Comparison of ENCODE assay signal across 21 cellular contexts in genomic region chr16:7601100-7601499, GRCh38.
A peak's percentile ranks its signal among the peaks of the same experiment; 100 is the strongest.
DNase-seq lines count a peak whose midpoint lies in the region; ATAC-seq, FAIRE-seq and TF ChIP-seq lines count a peak whose summit lies in the region.
"Had no signal": no experiment of that assay in that cellular context is flagged by ENCODE, and none has a peak within 500 bp of the region (broad histone marks: within the 10 kb centered on the region; RNA-seq: fewer than 3 reads in every experiment).

No MANE protein-coding gene starts in this region.

- H3K4me1 Mint-ChIP-seq in nephron progenitor cell, result peaks cover 33% of the 10 kb centered on the region
- H3K4me1 Mint-ChIP-seq: CD4-positive, CD25-positive, alpha-beta regulatory T cell; CD8-positive, alpha-beta memory T cell had no signal

- no peak overlapping the region for H3K4me3 Mint-ChIP-seq in nephron progenitor cell
- H3K4me3 Mint-ChIP-seq: CD4-positive, CD25-positive, alpha-beta regulatory T cell; CD8-positive, alpha-beta memory T cell had no signal

- DNase-seq in LHCN-M2 (ENCODE audit: low read depth), result peak; percentile 18
- peak; percentile 42 for DNase-seq in astrocyte of the hippocampus (ENCODE audit: low read depth, low spot score)
- no peak for DNase-seq in left ventricle myocardium superior
- DNase-seq in nephron progenitor cell, result no peak
- no peak for DNase-seq in stimulated activated CD4-positive, alpha-beta T cell treated with anti-CD3 and anti-CD28 coated beads, Interleukin-15, amount 100 ng/mL, for 24 hours
- DNase-seq in HepG2 (ENCODE audit: low spot score), result no peak
- DNase-seq: ACHN; BE2C; C1 segment of cervical spinal cord; CD4-positive, CD25-positive, alpha-beta regulatory T cell; CD8-positive, alpha-beta memory T cell; COR-L47; DMS 273 treated with DMSO at 0.1 percent for 48 hours; DMS53; DND-41; EL; GM23248; HCEC 1CT had no signal

- TF ChIP-seq POLR2A in HepG2 (IDR thresholded peaks at IDR 0.05; ENCODE audit: insufficient read depth in 1 of 2, low read depth in 2 of 2, low read length in 2 of 2), result no peak

- no peaks in the 10 kb centered on the region for H3K4me1 ChIP-seq in HepG2 (ENCODE audit: insufficient read depth, low read length)
- H3K4me1 ChIP-seq: BE2C had no signal

- in situ Hi-C loops in HepG2 (cut with HindIII; ENCODE audit: extremely low pct_ligation_motif_present, low pct_unique_long_range_greater_than_20kb), result no loop called here

- no peak for TF ChIP-seq EP300 in HepG2 (IDR thresholded peaks at IDR 0.05; ENCODE audit: low read depth in 2 of 2, low read length in 2 of 2)
- no peak for TF ChIP-seq EP300 in HepG2 (CRISPR knock-in tag; IDR thresholded peaks at IDR 0.05; ENCODE audit: borderline replicate concordance)

- H3K9ac ChIP-seq in HepG2 (ENCODE audit: insufficient read depth, low read depth, low read length), result no peak overlapping the region
- H3K9ac ChIP-seq: GM23248 had no signal

- H3K27me3 Mint-ChIP-seq in nephron progenitor cell (ENCODE audit: low read depth, poor library complexity), result no peaks in the 10 kb centered on the region
- H3K27me3 Mint-ChIP-seq: CD4-positive, CD25-positive, alpha-beta regulatory T cell; CD8-positive, alpha-beta memory T cell had no signal

- no peak for TF ChIP-seq RAD21 in HepG2 (CRISPR knock-in tag; IDR thresholded peaks at IDR 0.05)

- peak overlapping the region; percentile 10 for H3K27ac Mint-ChIP-seq in nephron progenitor cell
- H3K27ac Mint-ChIP-seq: CD4-positive, CD25-positive, alpha-beta regulatory T cell; CD8-positive, alpha-beta memory T cell had no signal

- BruUV-seq in HepG2 (replicated peaks; lab: Mats Ljungman, UMichigan), result no TSS peak

- no peaks in the 10 kb centered on the region for H3K79me2 ChIP-seq in HepG2 (ENCODE audit: insufficient read depth, low read length)

- TF ChIP-seq CTCF in nephron progenitor cell (IDR thresholded peaks at IDR 0.05), result no peak
- TF ChIP-seq CTCF in HepG2 (CRISPR knock-in tag; IDR thresholded peaks at IDR 0.05), result no peak

- no peak overlapping the region for H3K4me2 ChIP-seq in HepG2 (ENCODE audit: low read depth, low read length)

- CTCF ChIA-PET in HepG2 (lab: Yijun Ruan, JAX; ENCODE audit: low intra/inter-chr PET ratio, low total read pairs), result no interaction called here

- H3K36me3 Mint-ChIP-seq in nephron progenitor cell (ENCODE audit: low read depth), result no peaks in the 10 kb centered on the region
- H3K36me3 Mint-ChIP-seq: CD4-positive, CD25-positive, alpha-beta regulatory T cell had no signal

- WGBS in HepG2 (ENCODE audit: low lambda C conversion rate), result 0% methylated on average over 3 of the region's 3 CpGs

- ATAC-seq in left ventricle myocardium superior (peak; percentile 89), GM18520 (IDR thresholded peaks at IDR 0.05; ENCODE audit: unreplicated experiment) (no peak), HepG2 (no peak)
- ATAC-seq: GM12878 had no signal

- no peak for FAIRE-seq in HepG2 (lab: Jason Lieb, UNC)
- FAIRE-seq: A204.1, GM12878 had no signal

- intact Hi-C loops in left ventricle myocardium superior (cut with micrococcal nuclease) (no loop called here), HepG2 (cut with micrococcal nuclease; ENCODE audit: unreplicated experiment) (no loop called here)

- H3K27me3 ChIP-seq in HepG2 (ENCODE audit: control insufficient read depth in 1 of 2, insufficient read depth in 2 of 2, low read length in 2 of 2), result no peaks in the 10 kb centered on the region
- H3K27me3 ChIP-seq: BE2C had no signal

- no peaks in the 10 kb centered on the region for H3K36me3 ChIP-seq in HepG2 (replicated peaks in 1 of 2; ENCODE audit: control insufficient read depth in 1 of 2, insufficient read depth in 2 of 2, low read length in 2 of 2)
- H3K36me3 ChIP-seq: BE2C had no signal

- 0 out of 2 replicates have a peak, but pooled peaks cover 5% of the 10 kb centered on the region for H3K9me3 ChIP-seq in HepG2 (ENCODE audit: low read length)
- H3K9me3 ChIP-seq: BE2C had no signal

- H3K27ac ChIP-seq in HepG2 (ENCODE audit: extremely low read length, insufficient read depth, low read length), result no peak overlapping the region
- H3K27ac ChIP-seq: GM23248 had no signal

- POLR2A ChIA-PET in HepG2 (lab: Yijun Ruan, JAX), result no interaction called here

- no peaks in the 10 kb centered on the region for H3K9me3 Mint-ChIP-seq in nephron progenitor cell

- no peak overlapping the region for H2AFZ ChIP-seq in HepG2 (ENCODE audit: low read length)
- H2AFZ ChIP-seq: GM23248 had no signal

- H3K4me3 ChIP-seq in HepG2 (replicated peaks in 1 of 3; ENCODE audit: insufficient read depth in 1 of 3, low read depth in 2 of 3, low read length in 3 of 3), result no peak overlapping the region
- H3K4me3 ChIP-seq: GM12878, GM23248 had no signal

- H4K20me1 ChIP-seq in HepG2 (ENCODE audit: insufficient read depth, low read length), result no peaks in the 10 kb centered on the region

TF ChIP-seq in HepG2, 621 proteins besides CTCF, POLR2A, EP300 and RAD21:
- TF ChIP-seq NRL (CRISPR knock-in tag; IDR thresholded peaks at IDR 0.05; ENCODE audit: borderline replicate concordance) (no peak), MTA3 (CRISPR knock-in tag; IDR thresholded peaks at IDR 0.05) (no peak), GTF2F1 (IDR thresholded peaks at IDR 0.05; ENCODE audit: low read length) (no peak), ZNF12 (CRISPR knock-in tag; IDR thresholded peaks at IDR 0.05) (no peak), DRAP1 (CRISPR knock-in tag; IDR thresholded peaks at IDR 0.05) (no peak), ZNF773 (CRISPR knock-in tag; IDR thresholded peaks at IDR 0.05; ENCODE audit: borderline replicate concordance) (no peak), MAX (IDR thresholded peaks at IDR 0.05) (no peak), TEAD2 (CRISPR knock-in tag; IDR thresholded peaks at IDR 0.05) (no peak), ZKSCAN8 (CRISPR knock-in tag; IDR thresholded peaks at IDR 0.05; ENCODE audit: borderline replicate concordance) (no peak), NR2C2 (CRISPR knock-in tag; IDR thresholded peaks at IDR 0.05; ENCODE audit: borderline replicate concordance) (no peak)

Comparison
In these comparisons a context has a peak if more than half of its experiments do, and no peak if none do; other contexts are left out.
1. DNase-seq: peak in LHCN-M2 (single experiment) and astrocyte of the hippocampus (single experiment); none in left ventricle myocardium superior (single experiment), nephron progenitor cell (single experiment), stimulated activated CD4-positive, alpha-beta T cell treated with anti-CD3 and anti-CD28 coated beads, Interleukin-15, amount 100 ng/mL, for 24 hours (single experiment) and HepG2 (single experiment).